In genomic region chr6:116070990-116071389, GRCh38 we compare ENCODE assay signal across 14 cellular contexts. TPM values are rescaled to one million over a fixed set of nuclear protein-coding genes. Genes with fewer than 3 reads are reported as not detected.
DNase-seq lines count a peak whose midpoint lies in the region; ATAC-seq and TF ChIP-seq lines count a peak whose summit lies in the region.
"Had no signal": no experiment of that assay in that cellular context is flagged by ENCODE, and none has a peak within 500 bp of the region (broad histone marks: within the 10 kb centered on the region; RNA-seq: fewer than 3 reads in every experiment).

No MANE protein-coding gene starts in this region.

- H3K79me2 ChIP-seq in PC-9 (ENCODE audit: low read depth), result no peaks in the 10 kb centered on the region

- H3K36me3 ChIP-seq in PC-9 (ENCODE audit: low read depth), result no peaks in the 10 kb centered on the region

- no peaks in the 10 kb centered on the region for H3K9me3 ChIP-seq in PC-9 (ENCODE audit: insufficient read depth, low read depth)

- POLR2A ChIA-PET in PC-9 (lab: Charles Lee; ENCODE audit: unreplicated experiment), result interaction anchor here (0.5 kb wide), 1 partner anchor 10 kb away, joined by 4 read pairs; the partner anchor contains the start of gene FRK

- H3K4me3 ChIP-seq in PC-9 (no peak overlapping the region; the same call in 1 of the 2 replicates), epithelial cell of esophagus (ENCODE audit: low read length) (no peak overlapping the region)

- no peaks in the 10 kb centered on the region for H3K9me2 ChIP-seq in PC-9 (ENCODE audit: insufficient read depth)

- ATAC-seq in GM18868 (IDR thresholded peaks at IDR 0.05; ENCODE audit: unreplicated experiment) (peak; percentile 78), GM18498 (IDR thresholded peaks at IDR 0.05; ENCODE audit: unreplicated experiment) (no peak), HG03457 (IDR thresholded peaks at IDR 0.05; ENCODE audit: unreplicated experiment) (no peak)

- no peaks in the 10 kb centered on the region for H4K20me1 ChIP-seq in PC-9 (ENCODE audit: insufficient read depth)

- DNase-seq in DMS53 (lab: John Stamatoyannopoulos, UW), result peak; percentile 85
- peak in 1 of 2 experiments; percentile 91 for DNase-seq in PC-9
- peak; percentile 48 for DNase-seq in epithelial cell of esophagus (ENCODE audit: low read depth)
- no peak for DNase-seq in DMS 273 (lab: John Stamatoyannopoulos, UW; ENCODE audit: unreplicated experiment)
- no peak for DNase-seq in NCI-H510A treated with DMSO at 0.1 percent for 48 hours (lab: John Stamatoyannopoulos, UW)
- DNase-seq: CD8-positive, alpha-beta memory T cell; MV-4-11; NCI-H1417 treated with DMSO at 0.1 percent for 48 hours; NCI-H2107; NCI-H226; NCI-H526 treated with DMSO at 0.1 percent for 48 hours had no signal

- no peak for TF ChIP-seq CTCF in PC-9 (conservative IDR thresholded peaks at IDR 0.05)
- TF ChIP-seq CTCF in epithelial cell of esophagus (IDR thresholded peaks at IDR 0.05; ENCODE audit: insufficient read depth, low read depth, low read length, missing control alignments), result no peak

- peak overlapping the region; percentile 55 for H3K4me2 ChIP-seq in PC-9

- peaks cover 54% of the 10 kb centered on the region for H3K4me1 ChIP-seq in PC-9 (replicated peaks; ENCODE audit: insufficient read depth)

- H2AFZ ChIP-seq in PC-9, result no peak overlapping the region

- no TSS peak for BruUV-seq in PC-9 (replicated peaks; lab: Mats Ljungman, UMichigan)

- peaks cover 23% of the 10 kb centered on the region for H3F3A ChIP-seq in PC-9 (ENCODE audit: insufficient read depth, low read depth)

- CTCF ChIA-PET in PC-9 (lab: Charles Lee), result no interaction called here

- peak overlapping the region; percentile 50 for H3K27ac ChIP-seq in PC-9

- intact Hi-C loops in PC-9 (cut with micrococcal nuclease; ENCODE audit: unreplicated experiment), result no loop called here

- H3K27me3 ChIP-seq in PC-9 (ENCODE audit: insufficient read depth, low read depth), result no peaks in the 10 kb centered on the region

RNA-seq across cellular contexts. Expression of gene FRK, which starts 10.3 kb away (rescaled TPM):
- 14.4 and 17.2 TPM in 2 replicates for total RNA-seq in PC-9 (2021)

RNA-seq across cellular contexts. Expression of gene NT5DC1, which starts 29.7 kb away (rescaled TPM):
- total RNA-seq in PC-9 (2021), result 33.2 and 33.5 TPM in 2 replicates

RNA-seq across cellular contexts. Expression of gene COL10A1, which starts 54.9 kb away (rescaled TPM):
- total RNA-seq in PC-9 (2021), result not detected in 2 replicates
- total RNA-seq: CD8-positive, alpha-beta memory T cell had no signal

Comparison
In these comparisons a context has a peak if more than half of its experiments do, and no peak if none do; other contexts are left out.
1. DNase-seq: peak in DMS53 (single experiment) and epithelial cell of esophagus (single experiment); none in DMS 273 (single experiment) and NCI-H510A treated with DMSO at 0.1 percent for 48 hours (single experiment).